18 cellular contexts compared by ENCODE assay signal in the genomic region with DNA sequence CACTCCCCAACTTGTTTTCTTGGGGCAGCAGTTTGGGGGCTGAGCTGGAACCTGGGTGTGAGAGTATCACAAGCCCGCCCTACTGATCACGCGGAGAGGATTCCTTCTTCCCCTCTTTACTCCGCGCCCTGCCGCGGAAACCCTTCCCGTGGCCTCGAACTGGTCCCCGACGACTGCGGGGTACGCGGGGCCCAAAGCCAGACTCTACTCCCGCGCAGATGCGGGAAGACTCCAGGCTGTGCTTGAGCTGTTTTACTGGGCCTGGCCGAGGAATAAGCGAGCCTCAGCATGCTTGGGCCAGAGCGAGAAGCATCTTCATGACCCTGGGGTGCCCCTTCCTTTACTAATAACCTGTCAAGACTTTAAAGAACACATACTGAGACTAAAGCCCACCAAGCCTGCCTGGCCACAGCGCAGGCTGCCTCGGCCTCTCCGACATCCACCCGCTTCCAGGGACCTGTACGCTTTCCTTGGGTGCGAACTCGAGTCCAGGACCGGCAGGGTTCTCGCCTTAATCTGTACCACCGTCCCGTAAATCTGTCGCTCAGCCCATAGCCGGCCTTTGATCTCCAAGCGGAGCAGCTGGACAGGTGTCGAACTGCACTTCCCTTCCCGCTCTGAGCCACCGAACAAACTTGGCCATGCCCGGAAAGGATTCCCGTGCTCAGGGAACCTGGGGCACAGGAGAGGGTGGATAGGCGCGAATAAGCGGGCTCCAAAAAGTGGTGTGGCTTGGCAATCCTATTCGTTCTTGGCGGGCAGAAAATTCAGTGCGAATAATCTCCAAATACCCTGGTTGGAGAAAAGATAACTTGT. TPM values are rescaled to one million over a fixed set of nuclear protein-coding genes. Genes with fewer than 3 reads are reported as not detected.
DNase-seq lines count a peak whose midpoint lies in the region; ATAC-seq, FAIRE-seq and TF ChIP-seq lines count a peak whose summit lies in the region.
"Had no signal": no experiment of that assay in that cellular context is flagged by ENCODE, and none has a peak within 500 bp of the region (broad histone marks: within the 10 kb centered on the region; RNA-seq: fewer than 3 reads in every experiment).

No MANE protein-coding gene starts in this region.

- POLR2A ChIA-PET in endothelial cell of umbilical vein (lab: Charles Lee), result no interaction called here

- no peak overlapping the region for H3K4me3 Mint-ChIP-seq in T-helper 2 cell treated with Interferon-gamma antibody and Interleukin-4, amounts not matched to agents 5 μg/mL and 100 μg/mL, for 36 hours
- H3K4me3 Mint-ChIP-seq in GM23338, result peak overlapping the region; percentile 63
- peak overlapping the region; percentile 84 for H3K4me3 Mint-ChIP-seq in neural crest cell

- H3F3A ChIP-seq in GM23338 (replicated peaks; ENCODE audit: low read depth), result peaks cover 11% of the 10 kb centered on the region

- H3K36me3 Mint-ChIP-seq in T-helper 2 cell treated with Interferon-gamma antibody and Interleukin-4, amounts not matched to agents 5 μg/mL and 100 μg/mL, for 36 hours (ENCODE audit: low read depth), result peaks cover 2% of the 10 kb centered on the region
- H3K36me3 Mint-ChIP-seq in GM23338 (ENCODE audit: low read depth) (no peaks in the 10 kb centered on the region), neural crest cell (ENCODE audit: low read depth) (no peaks in the 10 kb centered on the region)
- H3K36me3 Mint-ChIP-seq: CD4-positive, CD25-positive, alpha-beta regulatory T cell had no signal

- FAIRE-seq in endothelial cell of umbilical vein (lab: Jason Lieb, UNC), result no peak
- FAIRE-seq: A204.1 had no signal

- dilution Hi-C loops in endothelial cell of umbilical vein (cut with MboI; ENCODE audit: extremely low pct_ligation_motif_present, low sequenced_read_pairs), result no loop called here

- H3K79me2 ChIP-seq in GM23338 (replicated peaks; ENCODE audit: insufficient read depth), result no peaks in the 10 kb centered on the region
- H3K79me2 ChIP-seq in endothelial cell of umbilical vein (ENCODE audit: control insufficient read depth, insufficient read depth, low read length), result no peaks in the 10 kb centered on the region

- no peak for TF ChIP-seq CTCF in GM23338 (conservative IDR thresholded peaks at IDR 0.05; ENCODE audit: low read depth in 2 of 2)
- TF ChIP-seq CTCF in endothelial cell of umbilical vein (IDR thresholded peaks at IDR 0.05; ENCODE audit: extremely low read depth in 1 of 2, insufficient read depth in 1 of 2, low read depth in 1 of 2, low read length in 2 of 2), result no peak
- TF ChIP-seq CTCF in neural crest cell (conservative IDR thresholded peaks at IDR 0.05), result no peak
- TF ChIP-seq CTCF in prostate gland (IDR thresholded peaks at IDR 0.05), result no peak

- H3K4me2 ChIP-seq in GM23338 (peak overlapping the region; percentile 78), endothelial cell of umbilical vein (ENCODE audit: insufficient read depth, low read length) (no peak overlapping the region)
- H3K4me2 ChIP-seq: KMS-11 had no signal

- no peaks in the 10 kb centered on the region for H3K36me3 ChIP-seq in GM23338 (ENCODE audit: insufficient read depth)
- no peaks in the 10 kb centered on the region for H3K36me3 ChIP-seq in endothelial cell of umbilical vein (ENCODE audit: control insufficient read depth in 2 of 2, extremely low read depth in 1 of 2, insufficient read depth in 2 of 2, low read length in 2 of 2)
- no peaks in the 10 kb centered on the region for H3K36me3 ChIP-seq in prostate gland
- H3K36me3 ChIP-seq: sigmoid colon had no signal

- no peaks in the 10 kb centered on the region for H3K4me1 Mint-ChIP-seq in T-helper 2 cell treated with Interferon-gamma antibody and Interleukin-4, amounts not matched to agents 5 μg/mL and 100 μg/mL, for 36 hours (ENCODE audit: low read depth)
- peaks cover 42% of the 10 kb centered on the region for H3K4me1 Mint-ChIP-seq in GM23338
- peaks cover 69% of the 10 kb centered on the region for H3K4me1 Mint-ChIP-seq in neural crest cell

- H2AFZ ChIP-seq in GM23338, result no peak overlapping the region
- no peak overlapping the region for H2AFZ ChIP-seq in endothelial cell of umbilical vein (ENCODE audit: low read depth, low read length)

- TF ChIP-seq POLR2A in endothelial cell of umbilical vein (IDR thresholded peaks at IDR 0.05; ENCODE audit: low read depth, low read length) (no peak), prostate gland (IDR thresholded peaks at IDR 0.05) (no peak)

- no peaks in the 10 kb centered on the region for H3K9me1 ChIP-seq in endothelial cell of umbilical vein (replicated peaks; ENCODE audit: control insufficient read depth, extremely low read depth, insufficient read depth, low read length)

- peaks cover 50% of the 10 kb centered on the region for H3K4me1 ChIP-seq in GM23338 (ENCODE audit: insufficient read depth)
- H3K4me1 ChIP-seq in endothelial cell of umbilical vein (ENCODE audit: control insufficient read depth, extremely low read depth, insufficient read depth, low read length), result peaks cover 6% of the 10 kb centered on the region
- peaks cover 14% of the 10 kb centered on the region for H3K4me1 ChIP-seq in prostate gland (replicated peaks)

- ATAC-seq in GM23338 (peak; percentile 2; the same call in 1 of the 3 replicates), HG03520 (IDR thresholded peaks at IDR 0.05; ENCODE audit: unreplicated experiment) (no peak)
- ATAC-seq: activated CD8-positive, alpha-beta T cell treated with anti-CD3 and anti-CD28 coated beads, Interleukin-2, amount 10 ng/mL, durations not matched to agents 7 days and 5 days; activated naive CD4-positive, alpha-beta T cell treated with anti-CD3 and anti-CD28 coated beads, Interleukin-2, amount 50 U/mL, for 72 hours had no signal

- H3K9me3 Mint-ChIP-seq in T-helper 2 cell treated with Interferon-gamma antibody and Interleukin-4, amounts not matched to agents 5 μg/mL and 100 μg/mL, for 36 hours, result no peaks in the 10 kb centered on the region
- H3K9me3 Mint-ChIP-seq in GM23338, result no peaks in the 10 kb centered on the region; the same call in 2 of the 3 replicates
- no peaks in the 10 kb centered on the region for H3K9me3 Mint-ChIP-seq in neural crest cell
- H3K9me3 Mint-ChIP-seq: activated naive CD4-positive, alpha-beta T cell treated with anti-CD3 and anti-CD28 coated beads, Interleukin-2, amount 50 U/mL, for 72 hours; CD4-positive, CD25-positive, alpha-beta regulatory T cell had no signal

- peak overlapping the region; percentile 36 for H3K27ac Mint-ChIP-seq in T-helper 2 cell treated with Interferon-gamma antibody and Interleukin-4, amounts not matched to agents 5 μg/mL and 100 μg/mL, for 36 hours
- no peak overlapping the region for H3K27ac Mint-ChIP-seq in GM23338
- H3K27ac Mint-ChIP-seq in neural crest cell (ENCODE audit: unreplicated experiment), result peak overlapping the region; percentile 87

- no peak for DNase-seq in T-helper 2 cell treated with Interferon-gamma antibody and Interleukin-4, amounts not matched to agents 5 μg/mL and 100 μg/mL, for 36 hours (ENCODE audit: low spot score)
- no peak for DNase-seq in T-helper 2 cell
- peak; percentile 42 for DNase-seq in GM23338 (ENCODE audit: low spot score)
- no peak for DNase-seq in endothelial cell of umbilical vein (ENCODE audit: low read depth, low spot score)
- DNase-seq in neural crest cell (ENCODE audit: low read depth, low spot score), result no peak
- no peak for DNase-seq in prostate gland (ENCODE audit: low spot score)
- DNase-seq in GM19238 (ENCODE audit: insufficient read length, low spot score), result no peak
- DNase-seq: activated CD8-positive, alpha-beta T cell treated with anti-CD3 and anti-CD28 coated beads, Interleukin-2, amount 10 ng/mL, durations not matched to agents 7 days and 5 days; CD4-positive, CD25-positive, alpha-beta regulatory T cell; NCI-H1417 treated with DMSO at 0.1 percent for 48 hours; SHP77; sigmoid colon; stimulated activated naive CD4-positive, alpha-beta T cell treated with Interleukin-2 at 50 U/mL for 16 hours had no signal

- no TSS peak for BruUV-seq in endothelial cell of umbilical vein (replicated peaks; lab: Mats Ljungman, UMichigan)

- CTCF ChIA-PET in endothelial cell of umbilical vein (lab: Charles Lee), result interaction anchor here (1.4 to 1.5 kb wide), 2 partner anchors 9 to 621 kb away, joined by 5 to 10 read pairs; no protein-coding TSS in a partner anchor

- H3K27me3 ChIP-seq in GM23338 (ENCODE audit: insufficient read depth), result peaks cover 100% of the 10 kb centered on the region
- H3K27me3 ChIP-seq in endothelial cell of umbilical vein (ENCODE audit: control insufficient read depth in 2 of 2, insufficient read depth in 2 of 2, low read length in 2 of 2), result peaks cover 60 to 93% of the 10 kb centered on the region in 2 experiments
- peaks cover 33% of the 10 kb centered on the region for H3K27me3 ChIP-seq in prostate gland (replicated peaks; ENCODE audit: insufficient read depth)

- H3K4me3 ChIP-seq in GM23338 (peak overlapping the region; percentile 56), endothelial cell of umbilical vein (replicated peaks in 1 of 3; ENCODE audit: insufficient read depth in 1 of 3, low read depth in 1 of 3, low read length in 3 of 3) (no peak overlapping the region), prostate gland (no peak overlapping the region)

- no peak overlapping the region for H3K9ac ChIP-seq in endothelial cell of umbilical vein (replicated peaks; ENCODE audit: extremely low read depth, insufficient read depth, low read length)
- H3K9ac ChIP-seq: KMS-11 had no signal

- H3K27ac ChIP-seq in GM23338 (ENCODE audit: low read depth) (no peak overlapping the region), endothelial cell of umbilical vein (ENCODE audit: insufficient read depth, low read depth, low read length) (no peak overlapping the region), prostate gland (no peak overlapping the region)
- H3K27ac ChIP-seq: epithelial cell of prostate, KMS-11, sigmoid colon had no signal

- no peaks in the 10 kb centered on the region for H3K9me3 ChIP-seq in endothelial cell of umbilical vein (replicated peaks; ENCODE audit: control insufficient read depth, insufficient read depth, low read length)
- H3K9me3 ChIP-seq in prostate gland, result no peaks in the 10 kb centered on the region
- H3K9me3 ChIP-seq: sigmoid colon had no signal

- no peaks in the 10 kb centered on the region for H3K9me2 ChIP-seq in GM23338 (ENCODE audit: insufficient read depth)

- H3K27me3 Mint-ChIP-seq in T-helper 2 cell treated with Interferon-gamma antibody and Interleukin-4, amounts not matched to agents 5 μg/mL and 100 μg/mL, for 36 hours (ENCODE audit: low read depth), result peaks cover 86% of the 10 kb centered on the region
- H3K27me3 Mint-ChIP-seq in GM23338 (ENCODE audit: insufficient read depth, low read depth, poor library complexity) (peaks cover 92% of the 10 kb centered on the region), neural crest cell (ENCODE audit: low read depth) (peaks cover 96% of the 10 kb centered on the region)

- WGBS in prostate gland, result 5% methylated on average over 45 of the region's 45 CpGs

- H4K20me1 ChIP-seq in GM23338 (replicated peaks; ENCODE audit: insufficient read depth), result peaks cover 21% of the 10 kb centered on the region
- H4K20me1 ChIP-seq in endothelial cell of umbilical vein (replicated peaks; ENCODE audit: control insufficient read depth, extremely low read depth, insufficient read depth, low read length), result no peaks in the 10 kb centered on the region

- intact Hi-C loops in endothelial cell of umbilical vein (cut with micrococcal nuclease) (loop anchor here (5.0 kb wide), 1 partner anchor 133 kb away; a partner anchor contains a TSS), prostate gland (cut with DNase I) (loop anchor here (5.0 kb wide), 2 partner anchors 188 to 603 kb away; no protein-coding TSS in a partner anchor)

RNA-seq across cellular contexts. Expression of a gene that starts 55.0 kb away (rescaled TPM):
- 117 and 146 TPM in 2 replicates for total RNA-seq in GM23338 (2014; rRNA removed; shearing (Covaris generic))
- polyA plus RNA-seq in GM23338 (2016; fragmentation: Nextera tagmentation; extraction: Ambion mirVana) (43.5 and 46.2 TPM in 2 replicates), endothelial cell of umbilical vein (52.5 and 52.9 TPM in 2 replicates)
- total RNA-seq in endothelial cell of umbilical vein (58.5 and 60.1 TPM in 2 replicates), neural crest cell (73.9 and 74.7 TPM in 2 replicates), prostate gland (10 to 100 TPM; 36.5 to 77.7 TPM)
- polyA plus RNA-seq in endothelial cell of umbilical vein (2011; cell fraction: cytosol; rRNA removed), result 24.2 and 28.6 TPM in 2 replicates
- 16.3 and 21.1 TPM in 2 replicates for polyA plus RNA-seq in endothelial cell of umbilical vein (2011; cell fraction: nucleus; rRNA removed)
- polyA plus RNA-seq in endothelial cell of umbilical vein (2012), result 31.1 and 43.6 TPM in 2 replicates
- polyA minus RNA-seq in endothelial cell of umbilical vein, result 153 and 172 TPM in 2 replicates
- polyA minus RNA-seq in endothelial cell of umbilical vein (2011; cell fraction: cytosol; rRNA and poly(A)+ RNA removed), result 87.4 TPM
- polyA minus RNA-seq in endothelial cell of umbilical vein (2011; cell fraction: nucleus; rRNA and poly(A)+ RNA removed), result 31.8 and 47.2 TPM in 2 replicates
